ENCODE assay signal across 12 cellular contexts in genomic region chr9:108883085-108883484, GRCh38. TPM values are rescaled to one million over a fixed set of nuclear protein-coding genes. Genes with fewer than 3 reads are reported as not detected.
"Had no signal": no experiment of that assay in that cellular context is flagged by ENCODE, and none has a peak within 500 bp of the region (broad histone marks: within the 10 kb centered on the region; RNA-seq: fewer than 3 reads in every experiment).

No MANE protein-coding gene starts in this region.

- H3K4me3 Mint-ChIP-seq: GM23338, H9, HFFc6 had no signal

- H3K9me3 Mint-ChIP-seq: GM23338, H9, HFFc6 had no signal

- DNase-seq: GM23248, GOT3, H7, H9, HCEC 1CT, HFFc6 had no signal

- H3K27ac Mint-ChIP-seq: GM23338, H9, HFFc6 had no signal

- H3K4me2 ChIP-seq: GM23338 had no signal

- H3K27ac ChIP-seq: GM23248 had no signal

- H3K9me3 ChIP-seq: HAP-1 had no signal

- ATAC-seq: GM23338, HCT116 had no signal

- H3K9ac ChIP-seq: GM23248 had no signal

- FAIRE-seq: H1, H54 had no signal

- H3K4me1 ChIP-seq: HAP-1 had no signal

- H3K4me1 Mint-ChIP-seq: GM23338, H9 had no signal

- H2AFZ ChIP-seq: GM23248, GM23338 had no signal

- H3K4me3 ChIP-seq: GM23248, GM23338, HAP-1 had no signal

RNA-seq across cellular contexts. Expression of gene ACTL7A, which starts 21.0 kb away (rescaled TPM):
- total RNA-seq: GM23248, GM23338, H1, H4, H7, H9, HFFc6 had no signal
- polyA plus RNA-seq: GM23248, GM23338, H1 had no signal

RNA-seq across cellular contexts. Expression of gene ACTL7B, which starts 27.3 kb away (rescaled TPM):
- total RNA-seq: GM23248, GM23338, H1, H4, H7, HFFc6 had no signal
- polyA plus RNA-seq: GM23248, GM23338, H1 had no signal
